ENCODE assay signal across 15 cellular contexts in the genomic region with DNA sequence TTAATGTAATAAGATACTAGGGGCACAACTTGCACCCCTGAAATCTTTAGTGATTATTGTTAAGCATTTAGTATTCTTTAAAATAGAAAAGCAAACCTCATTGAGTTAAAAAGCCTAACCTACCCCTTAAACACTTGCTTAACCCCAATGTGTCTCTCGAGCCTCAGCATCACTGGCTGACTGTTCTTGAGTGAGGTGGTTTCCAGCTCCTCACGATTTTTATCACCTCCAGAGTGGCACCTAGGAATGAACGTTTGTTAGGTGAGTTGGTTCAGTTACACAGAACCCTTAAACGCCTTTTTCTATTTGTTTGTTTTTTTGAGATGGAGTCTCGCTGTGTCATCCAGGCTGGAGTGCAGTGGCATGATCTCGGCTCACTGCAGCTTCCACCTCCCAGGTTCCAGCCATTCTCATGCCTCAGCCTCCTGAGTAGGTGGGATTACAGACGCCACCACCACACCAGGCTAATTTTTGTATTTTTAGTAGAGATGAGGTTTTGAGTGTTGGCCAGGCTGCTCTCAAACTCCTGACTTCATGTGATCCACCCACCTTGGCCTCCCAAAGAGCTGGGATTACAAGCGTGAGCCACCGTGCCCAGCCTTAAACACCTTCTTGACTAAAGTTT. TPM values are rescaled to one million over a fixed set of nuclear protein-coding genes. Genes with fewer than 3 reads are reported as not detected.
DNase-seq lines count a peak whose midpoint lies in the region; ATAC-seq and TF ChIP-seq lines count a peak whose summit lies in the region.
"Had no signal": no experiment of that assay in that cellular context is flagged by ENCODE, and none has a peak within 500 bp of the region (broad histone marks: within the 10 kb centered on the region; RNA-seq: fewer than 3 reads in every experiment).

No MANE protein-coding gene starts in this region.

- no peaks in the 10 kb centered on the region for H3K27me3 Mint-ChIP-seq in WTC11 (ENCODE audit: low read depth)
- H3K27me3 Mint-ChIP-seq in endothelial cell (ENCODE audit: unreplicated experiment) = no peaks in the 10 kb centered on the region
- H3K27me3 Mint-ChIP-seq in stimulated activated naive B cell treated with anti-CD40 and anti-IgM and Interleukin-4, amounts not matched to agents 10 μg/mL and 1 μg/mL and 100 μg/mL, for 72 hours = no peaks in the 10 kb centered on the region

- ATAC-seq in left ventricle myocardium superior (no peak), WTC11 (no peak)
- no peak for ATAC-seq in stimulated activated naive B cell treated with anti-CD40 and anti-IgM and Interleukin-4, amounts not matched to agents 10 μg/mL and 1 μg/mL and 100 μg/mL, for 72 hours (replicated peaks)
- ATAC-seq: A549 had no signal

- H3K27ac Mint-ChIP-seq in WTC11 (peak overlapping the region; percentile 57; the same call in 1 of the 2 replicates), endothelial cell (ENCODE audit: unreplicated experiment) (peak overlapping the region; percentile 87)
- H3K27ac Mint-ChIP-seq in stimulated activated naive B cell treated with anti-CD40 and anti-IgM and Interleukin-4, amounts not matched to agents 10 μg/mL and 1 μg/mL and 100 μg/mL, for 72 hours = peak overlapping the region; percentile 81

- peaks cover 29% of the 10 kb centered on the region for H3K36me3 Mint-ChIP-seq in WTC11
- peaks cover 41% of the 10 kb centered on the region for H3K36me3 Mint-ChIP-seq in endothelial cell (ENCODE audit: low read depth, unreplicated experiment)
- peaks cover 10 to 43% of the 10 kb centered on the region in 2 donors for H3K36me3 Mint-ChIP-seq in stimulated activated naive B cell treated with anti-CD40 and anti-IgM and Interleukin-4, amounts not matched to agents 10 μg/mL and 1 μg/mL and 100 μg/mL, for 72 hours

- peaks cover 45% of the 10 kb centered on the region for H3K4me1 Mint-ChIP-seq in WTC11
- peaks cover 29% of the 10 kb centered on the region for H3K4me1 Mint-ChIP-seq in endothelial cell (ENCODE audit: unreplicated experiment)
- H3K4me1 Mint-ChIP-seq in stimulated activated naive B cell treated with anti-CD40 and anti-IgM and Interleukin-4, amounts not matched to agents 10 μg/mL and 1 μg/mL and 100 μg/mL, for 72 hours = peaks cover 13 to 22% of the 10 kb centered on the region in 2 donors

- DNase-seq in cardiac septum (ENCODE audit: low spot score) (peak; percentile 33), left ventricle myocardium superior (no peak), WTC11 (ENCODE audit: low spot score) (no peak), endothelial cell (ENCODE audit: low spot score) (no peak), NCI-H1436 treated with DMSO at 0.1 percent for 48 hours (lab: John Stamatoyannopoulos, UW) (no peak), midbrain (lab: John Stamatoyannopoulos, UW) (no peak), T-helper 1 cell (no peak)
- DNase-seq in stimulated activated naive B cell treated with anti-CD40 and anti-IgM and Interleukin-4, amounts not matched to agents 10 μg/mL and 1 μg/mL and 100 μg/mL, for 72 hours = no peak
- DNase-seq: GOT3, MV-4-11, NCI-H146, NCI-H2107, NCI-H226, NCI-H526 treated with DMSO at 0.1 percent for 48 hours had no signal

- CTCF ChIA-PET in WTC11 (lab: Charles Lee) = interaction anchor here (0.7 to 9.0 kb wide), 3 partner anchors 13 to 401 kb away, joined by 3 to 107 read pairs (median 3); no protein-coding TSS in a partner anchor

- intact Hi-C loops in cardiac septum (cut with DNase I) = no loop called here
- intact Hi-C loops in left ventricle myocardium superior (cut with micrococcal nuclease) = no loop called here

- no peaks in the 10 kb centered on the region for H3K9me3 Mint-ChIP-seq in WTC11
- no peaks in the 10 kb centered on the region for H3K9me3 Mint-ChIP-seq in endothelial cell (ENCODE audit: unreplicated experiment)
- H3K9me3 Mint-ChIP-seq in stimulated activated naive B cell treated with anti-CD40 and anti-IgM and Interleukin-4, amounts not matched to agents 10 μg/mL and 1 μg/mL and 100 μg/mL, for 72 hours = no peaks in the 10 kb centered on the region

- POLR2A ChIA-PET in WTC11 (lab: Charles Lee) = interaction anchor here (0.6 kb wide), 1 partner anchor 9 kb away, joined by 4 read pairs; no protein-coding TSS in a partner anchor

- TF ChIP-seq CTCF in WTC11 (IDR thresholded peaks at IDR 0.05) (no peak), endothelial cell (IDR thresholded peaks at IDR 0.05; ENCODE audit: unreplicated experiment) (no peak)

- H3K4me3 Mint-ChIP-seq in WTC11 (no peak overlapping the region), endothelial cell (ENCODE audit: unreplicated experiment) (no peak overlapping the region)
- H3K4me3 Mint-ChIP-seq in stimulated activated naive B cell treated with anti-CD40 and anti-IgM and Interleukin-4, amounts not matched to agents 10 μg/mL and 1 μg/mL and 100 μg/mL, for 72 hours = no peak overlapping the region

TF ChIP-seq in WTC11, 78 proteins besides CTCF, POLR2A, EP300 and RAD21 (continues in another document):
- TF ChIP-seq, protein P1, sequence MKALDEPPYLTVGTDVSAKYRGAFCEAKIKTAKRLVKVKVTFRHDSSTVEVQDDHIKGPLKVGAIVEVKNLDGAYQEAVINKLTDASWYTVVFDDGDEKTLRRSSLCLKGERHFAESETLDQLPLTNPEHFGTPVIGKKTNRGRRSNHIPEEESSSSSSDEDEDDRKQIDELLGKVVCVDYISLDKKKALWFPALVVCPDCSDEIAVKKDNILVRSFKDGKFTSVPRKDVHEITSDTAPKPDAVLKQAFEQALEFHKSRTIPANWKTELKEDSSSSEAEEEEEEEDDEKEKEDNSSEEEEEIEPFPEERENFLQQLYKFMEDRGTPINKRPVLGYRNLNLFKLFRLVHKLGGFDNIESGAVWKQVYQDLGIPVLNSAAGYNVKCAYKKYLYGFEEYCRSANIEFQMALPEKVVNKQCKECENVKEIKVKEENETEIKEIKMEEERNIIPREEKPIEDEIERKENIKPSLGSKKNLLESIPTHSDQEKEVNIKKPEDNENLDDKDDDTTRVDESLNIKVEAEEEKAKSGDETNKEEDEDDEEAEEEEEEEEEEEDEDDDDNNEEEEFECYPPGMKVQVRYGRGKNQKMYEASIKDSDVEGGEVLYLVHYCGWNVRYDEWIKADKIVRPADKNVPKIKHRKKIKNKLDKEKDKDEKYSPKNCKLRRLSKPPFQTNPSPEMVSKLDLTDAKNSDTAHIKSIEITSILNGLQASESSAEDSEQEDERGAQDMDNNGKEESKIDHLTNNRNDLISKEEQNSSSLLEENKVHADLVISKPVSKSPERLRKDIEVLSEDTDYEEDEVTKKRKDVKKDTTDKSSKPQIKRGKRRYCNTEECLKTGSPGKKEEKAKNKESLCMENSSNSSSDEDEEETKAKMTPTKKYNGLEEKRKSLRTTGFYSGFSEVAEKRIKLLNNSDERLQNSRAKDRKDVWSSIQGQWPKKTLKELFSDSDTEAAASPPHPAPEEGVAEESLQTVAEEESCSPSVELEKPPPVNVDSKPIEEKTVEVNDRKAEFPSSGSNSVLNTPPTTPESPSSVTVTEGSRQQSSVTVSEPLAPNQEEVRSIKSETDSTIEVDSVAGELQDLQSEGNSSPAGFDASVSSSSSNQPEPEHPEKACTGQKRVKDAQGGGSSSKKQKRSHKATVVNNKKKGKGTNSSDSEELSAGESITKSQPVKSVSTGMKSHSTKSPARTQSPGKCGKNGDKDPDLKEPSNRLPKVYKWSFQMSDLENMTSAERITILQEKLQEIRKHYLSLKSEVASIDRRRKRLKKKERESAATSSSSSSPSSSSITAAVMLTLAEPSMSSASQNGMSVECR (CRISPR knock-in tag; IDR thresholded peaks at IDR 0.05; ENCODE audit: borderline replicate concordance) = no peak
- TF ChIP-seq, protein P2, sequence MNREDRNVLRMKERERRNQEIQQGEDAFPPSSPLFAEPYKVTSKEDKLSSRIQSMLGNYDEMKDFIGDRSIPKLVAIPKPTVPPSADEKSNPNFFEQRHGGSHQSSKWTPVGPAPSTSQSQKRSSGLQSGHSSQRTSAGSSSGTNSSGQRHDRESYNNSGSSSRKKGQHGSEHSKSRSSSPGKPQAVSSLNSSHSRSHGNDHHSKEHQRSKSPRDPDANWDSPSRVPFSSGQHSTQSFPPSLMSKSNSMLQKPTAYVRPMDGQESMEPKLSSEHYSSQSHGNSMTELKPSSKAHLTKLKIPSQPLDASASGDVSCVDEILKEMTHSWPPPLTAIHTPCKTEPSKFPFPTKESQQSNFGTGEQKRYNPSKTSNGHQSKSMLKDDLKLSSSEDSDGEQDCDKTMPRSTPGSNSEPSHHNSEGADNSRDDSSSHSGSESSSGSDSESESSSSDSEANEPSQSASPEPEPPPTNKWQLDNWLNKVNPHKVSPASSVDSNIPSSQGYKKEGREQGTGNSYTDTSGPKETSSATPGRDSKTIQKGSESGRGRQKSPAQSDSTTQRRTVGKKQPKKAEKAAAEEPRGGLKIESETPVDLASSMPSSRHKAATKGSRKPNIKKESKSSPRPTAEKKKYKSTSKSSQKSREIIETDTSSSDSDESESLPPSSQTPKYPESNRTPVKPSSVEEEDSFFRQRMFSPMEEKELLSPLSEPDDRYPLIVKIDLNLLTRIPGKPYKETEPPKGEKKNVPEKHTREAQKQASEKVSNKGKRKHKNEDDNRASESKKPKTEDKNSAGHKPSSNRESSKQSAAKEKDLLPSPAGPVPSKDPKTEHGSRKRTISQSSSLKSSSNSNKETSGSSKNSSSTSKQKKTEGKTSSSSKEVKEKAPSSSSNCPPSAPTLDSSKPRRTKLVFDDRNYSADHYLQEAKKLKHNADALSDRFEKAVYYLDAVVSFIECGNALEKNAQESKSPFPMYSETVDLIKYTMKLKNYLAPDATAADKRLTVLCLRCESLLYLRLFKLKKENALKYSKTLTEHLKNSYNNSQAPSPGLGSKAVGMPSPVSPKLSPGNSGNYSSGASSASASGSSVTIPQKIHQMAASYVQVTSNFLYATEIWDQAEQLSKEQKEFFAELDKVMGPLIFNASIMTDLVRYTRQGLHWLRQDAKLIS (CRISPR knock-in tag; IDR thresholded peaks at IDR 0.05; ENCODE audit: borderline replicate concordance) = no peak
- TF ChIP-seq ZNF232 (CRISPR knock-in tag; IDR thresholded peaks at IDR 0.05) (no peak), ELF4 (CRISPR knock-in tag; IDR thresholded peaks at IDR 0.05; ENCODE audit: low read depth) (no peak), GRHL2 (CRISPR knock-in tag; IDR thresholded peaks at IDR 0.05; ENCODE audit: insufficient replicate concordance, severe bottlenecking) (no peak), ATF1 (CRISPR knock-in tag; IDR thresholded peaks at IDR 0.05) (no peak), SOX15 (CRISPR knock-in tag; IDR thresholded peaks at IDR 0.05) (no peak), RORB (CRISPR knock-in tag; IDR thresholded peaks at IDR 0.05) (no peak), ZNF219 (CRISPR knock-in tag; IDR thresholded peaks at IDR 0.05; ENCODE audit: borderline replicate concordance) (no peak)

RNA-seq across cellular contexts. Expression of gene YWHAH, which starts 13.7 kb away (rescaled TPM):
- total RNA-seq in cardiac septum = 116 TPM
- 60.4 TPM for total RNA-seq in left ventricle myocardium superior
- total RNA-seq in WTC11 (2021) = 190 to 205 TPM (median 203 TPM) in 3 replicates
- 285 TPM for total RNA-seq in endothelial cell (ENCODE audit: unreplicated experiment)
